ENCODE assay signal across 8 cellular contexts in the genomic region with DNA sequence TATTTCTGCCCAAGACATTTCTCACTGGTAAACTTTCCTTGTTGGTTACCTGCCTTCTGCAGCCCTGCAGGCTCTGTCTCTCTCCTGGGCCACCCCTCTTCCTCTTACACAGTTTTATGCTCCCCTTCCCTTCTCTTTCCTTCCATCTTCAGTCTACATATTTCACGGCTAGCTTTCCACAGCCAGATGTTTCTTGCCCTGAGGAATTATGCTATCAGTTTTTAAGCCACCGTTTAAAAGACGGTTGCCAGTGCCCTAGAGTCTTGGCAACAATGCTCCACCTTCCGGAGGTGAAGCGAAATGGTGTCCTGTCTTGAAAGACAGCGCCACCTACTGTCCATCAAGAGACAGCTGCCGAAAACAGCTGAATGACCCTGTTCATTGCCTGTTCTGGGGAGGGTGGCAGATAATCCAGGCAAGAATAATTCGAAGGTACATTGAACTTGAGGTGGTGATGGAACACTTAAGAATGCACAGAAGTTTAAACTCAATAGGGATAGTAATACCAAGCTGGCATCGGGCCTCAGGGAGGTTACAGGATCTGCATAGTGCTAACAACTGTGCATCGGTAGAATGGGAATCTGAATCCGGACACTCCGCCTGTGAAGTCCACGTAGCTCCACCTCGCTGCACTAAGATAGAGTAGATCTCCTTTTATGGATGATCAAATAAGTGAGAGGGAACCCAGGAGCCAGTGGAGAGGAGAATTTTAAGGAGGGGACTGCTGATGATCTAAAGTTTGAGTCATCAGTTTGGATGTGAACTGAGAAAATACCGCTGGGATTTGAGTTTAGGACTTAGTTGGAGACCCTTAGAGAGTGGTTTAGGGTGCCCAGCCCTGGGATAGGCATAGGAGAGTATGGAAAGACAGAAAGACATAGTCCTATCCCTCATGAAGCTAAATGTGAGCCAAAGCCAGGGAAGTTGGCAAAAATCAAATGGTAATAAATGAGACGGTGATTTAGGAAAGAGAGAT.
DNase-seq lines count a peak whose midpoint lies in the region; ATAC-seq, FAIRE-seq and TF ChIP-seq lines count a peak whose summit lies in the region.

No MANE protein-coding gene starts in this region.

- H3K9ac ChIP-seq in mucosa of stomach (ENCODE audit: low read length), result peak overlapping the region; percentile 1

- TF ChIP-seq CTCF in GM12875 (IDR thresholded peaks at IDR 0.05; ENCODE audit: borderline replicate concordance, insufficient read depth, low read depth, low read length), result peak; percentile 94

- DNase-seq in HTR-8/SVneo (ENCODE audit: insufficient read length, low spot score) (peak; percentile 88), OCI-M1 (lab: John Stamatoyannopoulos, UW) (peak; percentile 92), epithelial cell of prostate (ENCODE audit: low read depth, low spot score) (peak; percentile 61)
- peak; percentile 65 for DNase-seq in activated CD8-positive, alpha-beta memory T cell treated with anti-CD3 and anti-CD28 coated beads, Interleukin-2, amount 50 U/mL, for 48 hours
- peak; percentile 18 to 19 for DNase-seq in stimulated activated CD8-positive, alpha-beta memory T cell treated with anti-CD3 and anti-CD28 coated beads, Interleukin-7, amount 100 ng/mL, for 1 hour (ENCODE audit: low read depth in 2 of 2)

- no peaks in the 10 kb centered on the region for H3K36me3 ChIP-seq in mucosa of stomach (ENCODE audit: control insufficient read depth, insufficient read depth, low read length)

- H3K4me1 ChIP-seq in mucosa of stomach (ENCODE audit: control insufficient read depth, insufficient read depth, low read length), result peaks cover 39% of the 10 kb centered on the region

- H3K4me3 ChIP-seq in GM12875 (ENCODE audit: low read depth, low read length) (no peak overlapping the region), mucosa of stomach (ENCODE audit: low read length) (no peak overlapping the region)

- FAIRE-seq in HTR-8/SVneo (lab: Jason Lieb, UNC), result peak; percentile 93

- no peaks in the 10 kb centered on the region for H3K9me3 ChIP-seq in mucosa of stomach (ENCODE audit: control insufficient read depth, low read length)

- H3K27ac ChIP-seq in epithelial cell of prostate, result no peak overlapping the region

- no peak for ATAC-seq in HG02885 (IDR thresholded peaks at IDR 0.05; ENCODE audit: poor library complexity, unreplicated experiment)

- H3K27me3 ChIP-seq in mucosa of stomach (ENCODE audit: control insufficient read depth, insufficient read depth, low read length), result peaks cover 4% of the 10 kb centered on the region

Comparison
In these comparisons a context has a peak if more than half of its experiments do, and no peak if none do; other contexts are left out.
1. DNase-seq: peak in every context shown above with its lines; median percentile 92 in OCI-M1; 88 in HTR-8/SVneo; 65 in activated CD8-positive, alpha-beta memory T cell treated with anti-CD3 and anti-CD28 coated beads, Interleukin-2, amount 50 U/mL, for 48 hours; 61 in epithelial cell of prostate; 18 in stimulated activated CD8-positive, alpha-beta memory T cell treated with anti-CD3 and anti-CD28 coated beads, Interleukin-7, amount 100 ng/mL, for 1 hour.